ENCODE assay signal across 25 cellular contexts in genomic region chr7:132462478-132462877, GRCh38.
"Had no signal": no experiment of that assay in that cellular context is flagged by ENCODE, and none has a peak within 500 bp of the region (broad histone marks: within the 10 kb centered on the region; RNA-seq: fewer than 3 reads in every experiment).

No MANE protein-coding gene starts in this region.

- ATAC-seq: esophagus mucosa; gastrocnemius medialis; left lobe of liver; right lobe of liver; stimulated activated naive B cell treated with anti-CD40 and anti-IgM and Interleukin-4, amounts not matched to agents 10 μg/mL and 1 μg/mL and 100 μg/mL, for 72 hours had no signal

- H3K36me3 ChIP-seq: gastrocnemius medialis, neural progenitor cell, right lobe of liver, thoracic aorta, tibial nerve, upper lobe of left lung had no signal

- H3K4me3 ChIP-seq: gastrocnemius medialis, lung, neural progenitor cell, right lobe of liver, thoracic aorta, tibial nerve, upper lobe of left lung had no signal

- DNase-seq: effector CD8-positive, alpha-beta T cell; endodermal cell; foreskin fibroblast; gastrocnemius medialis; head of caudate nucleus; kidney; right lobe of liver; small intestine; stimulated activated CD4-positive, alpha-beta T cell treated with anti-CD3 and anti-CD28 coated beads, Interleukin-15, amount 100 ng/mL, for 24 hours; stimulated activated CD4-positive, alpha-beta T cell treated with anti-CD3 and anti-CD28 coated beads, Interleukin-2, amount 100 ng/mL, for 48 hours; stimulated activated naive B cell treated with anti-CD40 and anti-IgM and Interleukin-4, amounts not matched to agents 10 μg/mL and 1 μg/mL and 100 μg/mL, for 72 hours; upper lobe of left lung had no signal

- H3K36me3 Mint-ChIP-seq: memory B cell; neural progenitor cell; stimulated activated naive B cell treated with anti-CD40 and anti-IgM and Interleukin-4, amounts not matched to agents 10 μg/mL and 1 μg/mL and 100 μg/mL, for 72 hours had no signal

- H3K9me3 Mint-ChIP-seq: dendritic cell treated with granulocyte-macrophage colony-stimulating factor and Interleukin-4, amounts not matched to agents 40 ng/mL and 50 ng/mL, for 4 days; endodermal cell; memory B cell; nephron; neural progenitor cell; stimulated activated naive B cell treated with anti-CD40 and anti-IgM and Interleukin-4, amounts not matched to agents 10 μg/mL and 1 μg/mL and 100 μg/mL, for 72 hours; stimulated activated naive CD8-positive, alpha-beta T cell treated with anti-CD3 and anti-CD28 coated beads, Interleukin-15, Interleukin-2, amounts not matched to agents 100 ng/mL and 50 ng/mL, for 24 hours had no signal

- H3K27ac ChIP-seq: epithelial cell of prostate, gastrocnemius medialis, neural progenitor cell, parathyroid adenoma, right lobe of liver, tibial nerve, upper lobe of left lung had no signal

- H3K9me3 ChIP-seq: gastrocnemius medialis, right lobe of liver, thoracic aorta, tibial nerve, upper lobe of left lung had no signal

- H3K27me3 Mint-ChIP-seq: stimulated activated naive CD8-positive, alpha-beta T cell treated with anti-CD3 and anti-CD28 coated beads, Interleukin-15, Interleukin-2, amounts not matched to agents 100 ng/mL and 50 ng/mL, for 24 hours had no signal

- H3K4me1 ChIP-seq: gastrocnemius medialis, parathyroid adenoma, right lobe of liver, tibial nerve, upper lobe of left lung had no signal

- H3K27me3 ChIP-seq: gastrocnemius medialis, neural progenitor cell, right lobe of liver, tibial nerve, upper lobe of left lung had no signal

- H3K4me3 Mint-ChIP-seq: dendritic cell treated with granulocyte-macrophage colony-stimulating factor and Interleukin-4, amounts not matched to agents 40 ng/mL and 50 ng/mL, for 4 days; endodermal cell; memory B cell; nephron; neural progenitor cell; stimulated activated naive B cell treated with anti-CD40 and anti-IgM and Interleukin-4, amounts not matched to agents 10 μg/mL and 1 μg/mL and 100 μg/mL, for 72 hours; stimulated activated naive CD8-positive, alpha-beta T cell treated with anti-CD3 and anti-CD28 coated beads, Interleukin-15, Interleukin-2, amounts not matched to agents 100 ng/mL and 50 ng/mL, for 24 hours had no signal

- H3K27ac Mint-ChIP-seq: dendritic cell treated with granulocyte-macrophage colony-stimulating factor and Interleukin-4, amounts not matched to agents 40 ng/mL and 50 ng/mL, for 4 days; endodermal cell; memory B cell; nephron; neural progenitor cell; progenitor cell of endocrine pancreas; stimulated activated naive B cell treated with anti-CD40 and anti-IgM and Interleukin-4, amounts not matched to agents 10 μg/mL and 1 μg/mL and 100 μg/mL, for 72 hours; stimulated activated naive CD8-positive, alpha-beta T cell treated with anti-CD3 and anti-CD28 coated beads, Interleukin-15, Interleukin-2, amounts not matched to agents 100 ng/mL and 50 ng/mL, for 24 hours had no signal
